Comparison of ENCODE assay signal across 9 cellular contexts in genomic region chr4:167100120-167100519, GRCh38.
DNase-seq lines count a peak whose midpoint lies in the region; ATAC-seq and TF ChIP-seq lines count a peak whose summit lies in the region.
"Had no signal": no experiment of that assay in that cellular context is flagged by ENCODE, and none has a peak within 500 bp of the region (broad histone marks: within the 10 kb centered on the region; RNA-seq: fewer than 3 reads in every experiment).

No MANE protein-coding gene starts in this region.

- POLR2A ChIA-PET in PC-9 (lab: Charles Lee; ENCODE audit: unreplicated experiment) = no interaction called here

- H4K20me1 ChIP-seq in PC-9 (ENCODE audit: insufficient read depth) = no peaks in the 10 kb centered on the region

- no peaks in the 10 kb centered on the region for H3F3A ChIP-seq in PC-9 (ENCODE audit: insufficient read depth, low read depth)

- no peak for TF ChIP-seq CTCF in epithelial cell of esophagus (IDR thresholded peaks at IDR 0.05; ENCODE audit: insufficient read depth, low read depth, low read length, missing control alignments)
- no peak for TF ChIP-seq CTCF in prostate gland (IDR thresholded peaks at IDR 0.05)
- no peak for TF ChIP-seq CTCF in PC-9 (conservative IDR thresholded peaks at IDR 0.05)

- intact Hi-C loops in prostate gland (cut with DNase I) (no loop called here), PC-9 (cut with micrococcal nuclease; ENCODE audit: unreplicated experiment) (no loop called here)

- H3K4me2 ChIP-seq in PC-9 = no peak overlapping the region

- WGBS in prostate gland = 16% methylated on average over 1 of the region's 1 CpG

- H3K27ac ChIP-seq in prostate gland (no peak overlapping the region), PC-9 (no peak overlapping the region)

- peak; percentile 89 for ATAC-seq in GM21786 (IDR thresholded peaks at IDR 0.05; ENCODE audit: unreplicated experiment)
- no peak for ATAC-seq in GM19455 (IDR thresholded peaks at IDR 0.05; ENCODE audit: unreplicated experiment)
- no peak for ATAC-seq in stimulated activated naive CD8-positive, alpha-beta T cell treated with anti-CD3 and anti-CD28 coated beads, Interleukin-15, Interleukin-2, amounts not matched to agents 100 U/mL and 50 U/mL, for 24 hours
- ATAC-seq: naive thymus-derived CD8-positive, alpha-beta T cell had no signal

- DNase-seq in NCI-H2029 treated with DMSO at 0.1 percent for 48 hours (lab: John Stamatoyannopoulos, UW) (peak; percentile 36), epithelial cell of esophagus (ENCODE audit: low read depth) (peak; percentile 88), prostate gland (ENCODE audit: low spot score) (peak; percentile 15), LoVo (ENCODE audit: low spot score) (no peak), PC-9 (no peak)
- DNase-seq in stimulated activated naive CD8-positive, alpha-beta T cell treated with anti-CD3 and anti-CD28 coated beads, Interleukin-15, Interleukin-2, amounts not matched to agents 100 U/mL and 50 U/mL, for 24 hours = no peak
- DNase-seq: naive thymus-derived CD8-positive, alpha-beta T cell had no signal

- H2AFZ ChIP-seq in PC-9 = no peak overlapping the region

- no peaks in the 10 kb centered on the region for H3K27me3 ChIP-seq in prostate gland (replicated peaks; ENCODE audit: insufficient read depth)
- no peaks in the 10 kb centered on the region for H3K27me3 ChIP-seq in PC-9 (ENCODE audit: insufficient read depth, low read depth)

- no peaks in the 10 kb centered on the region for H3K9me3 ChIP-seq in prostate gland
- no peaks in the 10 kb centered on the region for H3K9me3 ChIP-seq in PC-9 (ENCODE audit: insufficient read depth, low read depth)

- no TSS peak for BruUV-seq in PC-9 (replicated peaks; lab: Mats Ljungman, UMichigan)

- CTCF ChIA-PET in PC-9 (lab: Charles Lee) = no interaction called here

- no peak for TF ChIP-seq POLR2A in prostate gland (IDR thresholded peaks at IDR 0.05)

- H3K79me2 ChIP-seq in PC-9 (ENCODE audit: low read depth) = no peaks in the 10 kb centered on the region

- no peak overlapping the region for H3K4me3 ChIP-seq in epithelial cell of esophagus (ENCODE audit: low read length)
- H3K4me3 ChIP-seq in prostate gland = no peak overlapping the region
- H3K4me3 ChIP-seq in PC-9 = no peak overlapping the region

- H3K4me1 ChIP-seq in prostate gland (replicated peaks) (no peaks in the 10 kb centered on the region), PC-9 (replicated peaks; ENCODE audit: insufficient read depth) (no peaks in the 10 kb centered on the region)

- H3K9me2 ChIP-seq in PC-9 (ENCODE audit: insufficient read depth) = no peaks in the 10 kb centered on the region

- H3K36me3 ChIP-seq in prostate gland (no peaks in the 10 kb centered on the region), PC-9 (ENCODE audit: low read depth) (no peaks in the 10 kb centered on the region)

Comparison
In these comparisons a context has a peak if more than half of its experiments do, and no peak if none do; other contexts are left out.
1. DNase-seq: peak in NCI-H2029 treated with DMSO at 0.1 percent for 48 hours (single experiment), epithelial cell of esophagus (single experiment) and prostate gland (single experiment); none in LoVo (single experiment), PC-9 (0 of 2) and stimulated activated naive CD8-positive, alpha-beta T cell treated with anti-CD3 and anti-CD28 coated beads, Interleukin-15, Interleukin-2, amounts not matched to agents 100 U/mL and 50 U/mL, for 24 hours (single experiment).